Comparison of ENCODE assay signal across 22 cellular contexts in the genomic region with DNA sequence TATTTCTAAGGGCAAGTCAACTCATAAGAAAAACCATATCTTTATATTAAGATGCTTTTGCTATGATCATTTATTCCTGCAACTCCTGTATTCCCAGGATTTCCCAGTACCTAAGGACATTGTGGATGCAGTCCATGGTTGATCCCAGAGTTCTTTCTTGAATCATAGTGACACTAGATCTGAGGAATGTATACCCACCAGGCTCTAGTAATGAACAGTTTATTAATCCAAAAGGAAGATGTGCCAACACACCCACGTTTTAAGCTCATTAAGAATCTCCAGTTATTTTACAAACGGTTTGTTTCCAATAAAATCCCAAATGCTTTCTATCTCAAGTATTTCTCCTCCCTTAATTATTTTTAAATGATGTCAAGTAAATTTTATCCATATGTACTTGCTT.
"Had no signal": no experiment of that assay in that cellular context is flagged by ENCODE, and none has a peak within 500 bp of the region (broad histone marks: within the 10 kb centered on the region; RNA-seq: fewer than 3 reads in every experiment).

No MANE protein-coding gene starts in this region.

- H3K4me3 ChIP-seq: MG63, SJSA1, SK-N-MC had no signal

- DNase-seq: Karpas-422, KG1, MG63, NCI-H1092, NCI-H1105 treated with DMSO at 0.1 percent for 48 hours, NCI-H1417 treated with DMSO at 0.1 percent for 48 hours, NCI-H146, NCI-H1694 treated with DMSO at 0.1 percent for 48 hours, NCI-H1930, NCI-H2081 treated with DMSO at 0.1 percent for 48 hours, NCI-H2171, NCI-H226, NCI-H446, NCI-H510A, NCI-H524 treated with DMSO at 0.1 percent for 48 hours, NCI-H69, NCI-H774, Right ventricle myocardium superior, RPMI8226, SIG-M5 had no signal

- H3K4me1 ChIP-seq: SJSA1 had no signal

- H3K36me3 ChIP-seq: MG63, SJSA1 had no signal

- H3K27ac ChIP-seq: SJSA1, SK-N-MC had no signal

- H3K27me3 ChIP-seq: MG63, SJSA1 had no signal

- H3K9me3 ChIP-seq: MG63, SJSA1 had no signal
